Comparison of ENCODE assay signal across 13 cellular contexts in the genomic region with DNA sequence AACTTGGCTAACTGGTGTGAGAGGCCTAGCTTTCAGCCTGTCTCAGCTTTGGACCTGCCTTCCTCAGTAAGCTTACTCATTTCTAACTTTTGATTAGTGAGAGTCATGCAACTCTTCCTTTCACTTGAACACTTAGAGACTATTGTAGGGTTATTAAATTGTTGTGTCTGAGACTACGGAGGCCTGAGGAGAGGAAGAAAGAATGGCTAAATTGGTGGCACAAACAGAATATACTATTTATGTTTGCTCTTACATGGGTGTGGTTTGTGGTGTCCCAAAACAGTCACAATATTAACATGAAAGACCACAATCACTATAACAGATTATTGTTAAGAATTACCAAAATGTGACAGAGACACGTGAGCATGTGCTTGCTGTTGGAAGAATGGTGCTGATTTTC.
DNase-seq lines count a peak whose midpoint lies in the region; ATAC-seq and TF ChIP-seq lines count a peak whose summit lies in the region.
"Had no signal": no experiment of that assay in that cellular context is flagged by ENCODE, and none has a peak within 500 bp of the region (broad histone marks: within the 10 kb centered on the region; RNA-seq: fewer than 3 reads in every experiment).

No MANE protein-coding gene starts in this region.

- no peaks in the 10 kb centered on the region for H3K27me3 ChIP-seq in endodermal cell (ENCODE audit: control insufficient read depth, insufficient read depth, low read length, poor library complexity, severe bottlenecking)

- no peak overlapping the region for H3K9ac ChIP-seq in endodermal cell (ENCODE audit: extremely low read depth, low read length, poor library complexity, severe bottlenecking)

- no peak for DNase-seq in effector memory CD8-positive, alpha-beta T cell
- no peak for DNase-seq in medulla oblongata (ENCODE audit: extremely low spot score)
- DNase-seq in COLO829 (ENCODE audit: low spot score), result no peak
- no peak for DNase-seq in omental fat pad (ENCODE audit: low spot score)
- no peak for DNase-seq in endodermal cell
- DNase-seq: activated gamma-delta T cell treated with Interleukin-2 at 50 U/mL for 16 hours; head of caudate nucleus; MM.1S; stimulated activated CD8-positive, alpha-beta memory T cell treated with anti-CD3 and anti-CD28 coated beads, Interleukin-4, amount 100 ng/mL, for 48 hours had no signal

- no peak for TF ChIP-seq CTCF in omental fat pad (IDR thresholded peaks at IDR 0.05)
- TF ChIP-seq CTCF in endodermal cell (conservative IDR thresholded peaks at IDR 0.05), result no peak

- H3K4me3 Mint-ChIP-seq in effector memory CD8-positive, alpha-beta T cell, result no peak overlapping the region
- H3K4me3 Mint-ChIP-seq in endodermal cell, result no peak overlapping the region
- H3K4me3 Mint-ChIP-seq: dendritic cell treated with granulocyte-macrophage colony-stimulating factor and Interleukin-4, amounts not matched to agents 40 ng/mL and 50 ng/mL, for 4 days had no signal

- peaks cover 99% of the 10 kb centered on the region for H3K36me3 ChIP-seq in endodermal cell (ENCODE audit: control insufficient read depth, insufficient read depth, low read length)

- peaks cover 6 to 10% of the 10 kb centered on the region in 2 donors for H3K4me1 Mint-ChIP-seq in effector memory CD8-positive, alpha-beta T cell (ENCODE audit: low read depth in 2 of 2)
- H3K4me1 Mint-ChIP-seq in endodermal cell, result no peaks in the 10 kb centered on the region

- peaks cover 0 to 1% of the 10 kb centered on the region in 2 donors for H3K9me3 Mint-ChIP-seq in effector memory CD8-positive, alpha-beta T cell
- peaks cover 7% of the 10 kb centered on the region for H3K9me3 Mint-ChIP-seq in endodermal cell

- H3K27ac Mint-ChIP-seq in effector memory CD8-positive, alpha-beta T cell, result no peak overlapping the region
- H3K27ac Mint-ChIP-seq in endodermal cell, result no peak overlapping the region
- H3K27ac Mint-ChIP-seq: dendritic cell treated with granulocyte-macrophage colony-stimulating factor and Interleukin-4, amounts not matched to agents 40 ng/mL and 50 ng/mL, for 4 days had no signal

- 95% methylated on average over 2 of the region's 2 CpGs; no CpG with 5 or more reads in 1 of the 2 experiments for WGBS in endodermal cell (ENCODE audit: insufficient coverage in 1 of 2, insufficient read length in 1 of 2), 2 experiments

- peak; percentile 95 for ATAC-seq in GM18907 (IDR thresholded peaks at IDR 0.05; ENCODE audit: unreplicated experiment)
- ATAC-seq in GM21529 (IDR thresholded peaks at IDR 0.05; ENCODE audit: unreplicated experiment), result peak; percentile 92
- peak; percentile 77 for ATAC-seq in HG03066 (IDR thresholded peaks at IDR 0.05; ENCODE audit: low read depth, unreplicated experiment)
- peak; percentile 8 for ATAC-seq in effector memory CD8-positive, alpha-beta T cell (replicated peaks)
- ATAC-seq in omental fat pad (ENCODE audit: low FRiP score), result no peak

- H3K9me3 ChIP-seq in endodermal cell (ENCODE audit: control insufficient read depth, low read length), result peaks cover 28% of the 10 kb centered on the region

- peaks cover 10% of the 10 kb centered on the region for H3K36me3 Mint-ChIP-seq in effector memory CD8-positive, alpha-beta T cell (ENCODE audit: insufficient read depth)
- H3K36me3 Mint-ChIP-seq in endodermal cell (ENCODE audit: low read depth), result peaks cover 86% of the 10 kb centered on the region

- no peak overlapping the region for H3K27ac ChIP-seq in endodermal cell (ENCODE audit: low read depth, low read length)

- no peaks in the 10 kb centered on the region for H3K4me1 ChIP-seq in endodermal cell (ENCODE audit: control insufficient read depth, insufficient read depth, low read length)

- H3K4me3 ChIP-seq in endodermal cell (ENCODE audit: low read length), result no peak overlapping the region

- no peaks in the 10 kb centered on the region for H3K27me3 Mint-ChIP-seq in effector memory CD8-positive, alpha-beta T cell
- no peaks in the 10 kb centered on the region for H3K27me3 Mint-ChIP-seq in endodermal cell (ENCODE audit: insufficient read depth)
- H3K27me3 Mint-ChIP-seq: dendritic cell treated with granulocyte-macrophage colony-stimulating factor and Interleukin-4, amounts not matched to agents 40 ng/mL and 50 ng/mL, for 4 days had no signal
